In genomic region chr16:66948034-66948821, GRCh38 we compare ENCODE assay signal across 8 cellular contexts. TPM values are rescaled to one million over a fixed set of nuclear protein-coding genes. Genes with fewer than 3 reads are reported as not detected.
DNase-seq lines count a peak whose midpoint lies in the region; ATAC-seq, FAIRE-seq and TF ChIP-seq lines count a peak whose summit lies in the region.

No MANE protein-coding gene starts in this region.

- H3K27ac ChIP-seq in IMR-90 (ENCODE audit: insufficient read depth, low read length) = no peak overlapping the region

- dilution Hi-C loops in IMR-90 (cut with HindIII; ENCODE audit: low sequenced_read_pairs, unreplicated experiment) = no loop called here

- intact Hi-C loops in IMR-90 (cut with micrococcal nuclease) = no loop called here

- no TSS peak for BruUV-seq in IMR-90 (replicated peaks; lab: Mats Ljungman, UMichigan)

- no peak overlapping the region for H2AK9ac ChIP-seq in IMR-90 (replicated peaks; ENCODE audit: low read depth, low read length, poor library complexity)

- H3K36me3 ChIP-seq in IMR-90 (ENCODE audit: control insufficient read depth, insufficient read depth, low read length) = peaks cover 8% of the 10 kb centered on the region; the same call in 1 of the 2 replicates

- peaks cover 16% of the 10 kb centered on the region; the same call in 1 of the 2 replicates for H3K27me3 ChIP-seq in IMR-90 (ENCODE audit: control insufficient read depth, insufficient read depth, low read length)

- TF ChIP-seq RAD21 in IMR-90 (IDR thresholded peaks at IDR 0.05; ENCODE audit: low read length) = no peak

- H4K5ac ChIP-seq in IMR-90 (ENCODE audit: low read depth, low read length) = peak overlapping the region; percentile 3; the same call in 1 of the 2 replicates

- no peaks in the 10 kb centered on the region for H3K9me1 ChIP-seq in IMR-90 (ENCODE audit: insufficient read depth, low read length)

- H2BK5ac ChIP-seq in IMR-90 (ENCODE audit: low read depth, low read length, poor library complexity, severe bottlenecking) = no peak overlapping the region

- H3K4me3 ChIP-seq in AG04449 (ENCODE audit: low read depth, low read length) (peak overlapping the region; percentile 58), IMR-90 (ENCODE audit: insufficient read depth, low read depth, low read length) (peak overlapping the region; percentile 56), cardiac fibroblast (replicated peaks in 1 of 2; ENCODE audit: low read depth in 2 of 2, low read length in 2 of 2) (peak overlapping the region; percentile 51 to 57)

- 0% methylated on average over 3 of the region's 47 CpGs; no CpG with 5 or more reads in 1 of the 2 experiments for WGBS in IMR-90 (ENCODE audit: extremely low coverage in 2 of 2, insufficient read length in 1 of 2), 2 experiments

- H3K9ac ChIP-seq in IMR-90 (ENCODE audit: low read depth, low read length) = 0 out of 2 replicates have a peak overlapping the region, but pooled peaks have one; percentile 20

- POLR2A ChIA-PET in AG04449 (lab: Yijun Ruan, JAX) = no interaction called here
- POLR2A ChIA-PET in IMR-90 (lab: Charles Lee; ENCODE audit: unreplicated experiment) = no interaction called here

- H3K9me3 ChIP-seq in IMR-90 (ENCODE audit: control insufficient read depth, insufficient read depth, low read length) = peaks cover 2% of the 10 kb centered on the region; the same call in 1 of the 2 replicates

- H3K4me1 ChIP-seq in IMR-90 (ENCODE audit: control insufficient read depth, insufficient read depth, low read length) = peaks cover 6% of the 10 kb centered on the region

- H2BK15ac ChIP-seq in IMR-90 (ENCODE audit: low read depth, low read length) = no peak overlapping the region; the same call in 2 of the 3 replicates

- no peak overlapping the region for H3K56ac ChIP-seq in IMR-90 (ENCODE audit: extremely low read depth, insufficient read depth, low read length)

- CTCF ChIA-PET in AG04449 (lab: Yijun Ruan, JAX) = interaction anchor here (0.7 to 9.1 kb wide), 10 partner anchors 10 to 285 kb away, joined by 3 to 100 read pairs (median 6); partner anchors contain the start of genes B3GNT9 and EXOC3L1
- CTCF ChIA-PET in IMR-90 (lab: Yijun Ruan, JAX) = interaction anchor here (0.9 to 1.5 kb wide), 4 partner anchors 13 to 153 kb away, joined by 3 to 4 read pairs (median 3); partner anchors contain the start of gene CES3

- 0 out of 2 replicates have a peak overlapping the region, but pooled peaks have one; percentile 18 for H3K18ac ChIP-seq in IMR-90 (ENCODE audit: low read depth, low read length)

- DNase-seq in AG04449 (ENCODE audit: low read depth, low spot score) = no peak
- DNase-seq in IMR-90 = no peak
- DNase-seq in cardiac fibroblast (ENCODE audit: low read depth in 2 of 2) = no peak
- DNase-seq in midbrain (lab: John Stamatoyannopoulos, UW) = peak; percentile 16
- no peak for DNase-seq in urothelium cell line (ENCODE audit: low spot score)

- no peak for TF ChIP-seq CTCF in AG04449 (IDR thresholded peaks at IDR 0.05; ENCODE audit: insufficient read depth, low read length, missing control alignments)
- TF ChIP-seq CTCF in IMR-90 (conservative IDR thresholded peaks at IDR 0.05; ENCODE audit: low read depth, low read length) = no peak
- TF ChIP-seq CTCF in cardiac fibroblast (IDR thresholded peaks at IDR 0.05; ENCODE audit: low read depth, low read length) = no peak

- H3K23ac ChIP-seq in IMR-90 (ENCODE audit: low read depth, low read length) = no peak overlapping the region; the same call in 1 of the 2 replicates

- no peak for FAIRE-seq in urothelium cell line (lab: Jason Lieb, UNC)

- no peak overlapping the region for H4K91ac ChIP-seq in IMR-90 (ENCODE audit: insufficient read depth, low read depth, low read length)

- no peak overlapping the region for H2BK20ac ChIP-seq in IMR-90 (ENCODE audit: low read depth, low read length)

- H4K20me1 ChIP-seq in IMR-90 (ENCODE audit: insufficient read depth, low read length) = no peaks in the 10 kb centered on the region

- peak overlapping the region; percentile 90 for H2AFZ ChIP-seq in IMR-90 (replicated peaks; ENCODE audit: low read length, poor library complexity)

- H3K14ac ChIP-seq in IMR-90 (replicated peaks; ENCODE audit: low read depth, low read length) = peak overlapping the region; percentile 75; the same call in 1 of the 2 replicates

- H2BK120ac ChIP-seq in IMR-90 (ENCODE audit: low read depth, low read length) = no peak overlapping the region

- no peak overlapping the region for H2AK5ac ChIP-seq in IMR-90 (ENCODE audit: low read depth, low read length)

- H3K4ac ChIP-seq in IMR-90 (ENCODE audit: low read depth, low read length) = no peak overlapping the region

- in situ Hi-C loops in IMR-90 (cut with MboI; ENCODE audit: low sequenced_read_pairs) = no loop called here

- H4K8ac ChIP-seq in IMR-90 (ENCODE audit: low read depth in 2 of 2, low read length in 2 of 2) = no peak overlapping the region

- no peaks in the 10 kb centered on the region for H3K79me1 ChIP-seq in IMR-90 (ENCODE audit: low read depth in 1 of 2, low read length in 2 of 2)

- H3K4me2 ChIP-seq in IMR-90 (ENCODE audit: low read depth, low read length) = peak overlapping the region; percentile 98

- TF ChIP-seq POLR2A in IMR-90 (IDR thresholded peaks at IDR 0.05; ENCODE audit: low read depth, low read length) = no peak

- ATAC-seq in IMR-90 (ENCODE audit: low read depth) (peak; percentile 40), GM21723 (IDR thresholded peaks at IDR 0.05; ENCODE audit: unreplicated experiment) (no peak), HG03139 (IDR thresholded peaks at IDR 0.05; ENCODE audit: unreplicated experiment) (no peak), HG03565 (IDR thresholded peaks at IDR 0.05; ENCODE audit: unreplicated experiment) (no peak)

TF ChIP-seq in IMR-90, 13 proteins besides CTCF, POLR2A, EP300 and RAD21:
- no peak for TF ChIP-seq MAFK (IDR thresholded peaks at IDR 0.05; ENCODE audit: low read depth, low read length)
- TF ChIP-seq CHD1 (IDR thresholded peaks at IDR 0.05; ENCODE audit: low read depth, low read length) = no peak
- TF ChIP-seq USF2 (IDR thresholded peaks at IDR 0.05; ENCODE audit: low read depth, low read length) = no peak
- TF ChIP-seq BHLHE40 (IDR thresholded peaks at IDR 0.05; ENCODE audit: low read depth, low read length) = no peak
- TF ChIP-seq, protein P1, sequence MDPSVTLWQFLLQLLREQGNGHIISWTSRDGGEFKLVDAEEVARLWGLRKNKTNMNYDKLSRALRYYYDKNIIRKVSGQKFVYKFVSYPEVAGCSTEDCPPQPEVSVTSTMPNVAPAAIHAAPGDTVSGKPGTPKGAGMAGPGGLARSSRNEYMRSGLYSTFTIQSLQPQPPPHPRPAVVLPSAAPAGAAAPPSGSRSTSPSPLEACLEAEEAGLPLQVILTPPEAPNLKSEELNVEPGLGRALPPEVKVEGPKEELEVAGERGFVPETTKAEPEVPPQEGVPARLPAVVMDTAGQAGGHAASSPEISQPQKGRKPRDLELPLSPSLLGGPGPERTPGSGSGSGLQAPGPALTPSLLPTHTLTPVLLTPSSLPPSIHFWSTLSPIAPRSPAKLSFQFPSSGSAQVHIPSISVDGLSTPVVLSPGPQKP (IDR thresholded peaks at IDR 0.05; ENCODE audit: borderline replicate concordance, low read depth, low read length) = no peak
- no peak for TF ChIP-seq RCOR1 (IDR thresholded peaks at IDR 0.05; ENCODE audit: insufficient replicate concordance, low read length)
- TF ChIP-seq CEBPB (IDR thresholded peaks at IDR 0.05; ENCODE audit: low read depth, low read length) = no peak
- no peak for TF ChIP-seq SMC3 (IDR thresholded peaks at IDR 0.05; ENCODE audit: low read depth, low read length)
- no peak for TF ChIP-seq RFX5 (IDR thresholded peaks at IDR 0.05; ENCODE audit: low read depth, low read length)
- no peak for TF ChIP-seq NFE2L2 (IDR thresholded peaks at IDR 0.05; ENCODE audit: low read depth, low read length)
- no peak for TF ChIP-seq MAZ (IDR thresholded peaks at IDR 0.05; ENCODE audit: borderline replicate concordance, low read depth, low read length)
- no peak for TF ChIP-seq FOS (IDR thresholded peaks at IDR 0.05; ENCODE audit: low read depth, low read length)
- TF ChIP-seq MXI1 (IDR thresholded peaks at IDR 0.05; ENCODE audit: borderline replicate concordance, low read depth, low read length) = no peak

RNA-seq across cellular contexts. Expression of gene CES3, which starts 12.8 kb away (rescaled TPM):
- total RNA-seq in IMR-90 (2012; rRNA removed) = under 0.01 TPM in 1 of 2 replicates, not detected in the other
- polyA plus RNA-seq in IMR-90 (2012; rRNA removed) = 0.03 and 0.06 TPM in 2 replicates
- polyA plus RNA-seq in IMR-90 (2012; cell fraction: cytosol; rRNA removed) = 0.03 TPM in 1 of 2 replicates, not detected in the other
- polyA plus RNA-seq in IMR-90 (2012; cell fraction: nucleus; rRNA removed; ENCODE audit: low replicate concordance) = 1.8 and 1.9 TPM in 2 replicates

RNA-seq across cellular contexts. Expression of gene CES2, which starts 12.9 kb away (rescaled TPM):
- total RNA-seq in IMR-90 (2012; rRNA removed) = 11.9 and 15.1 TPM in 2 replicates
- 23.2 and 24.2 TPM in 2 replicates for polyA plus RNA-seq in IMR-90 (2012; rRNA removed)
- polyA plus RNA-seq in IMR-90 (2012; cell fraction: cytosol; rRNA removed) = 15.5 and 21.1 TPM in 2 replicates
- polyA plus RNA-seq in IMR-90 (2012; cell fraction: nucleus; rRNA removed; ENCODE audit: low replicate concordance) = 45.3 and 69.6 TPM in 2 replicates

RNA-seq across cellular contexts. Expression of gene CIAO2B, which starts 14.0 kb away (rescaled TPM):
- 148 and 168 TPM in 2 replicates for total RNA-seq in IMR-90 (2012; rRNA removed)
- polyA plus RNA-seq in IMR-90 (2012; rRNA removed) = 234 and 283 TPM in 2 replicates
- 232 and 454 TPM in 2 replicates for polyA plus RNA-seq in IMR-90 (2012; cell fraction: cytosol; rRNA removed)
- polyA plus RNA-seq in IMR-90 (2012; cell fraction: nucleus; rRNA removed; ENCODE audit: low replicate concordance) = 113 and 168 TPM in 2 replicates

RNA-seq across cellular contexts. Expression of gene RRAD, which starts 22.9 kb away (rescaled TPM):
- 1.3 and 1.4 TPM in 2 replicates for total RNA-seq in IMR-90 (2012; rRNA removed)
- 2.1 and 2.9 TPM in 2 replicates for polyA plus RNA-seq in IMR-90 (2012; rRNA removed)
- polyA plus RNA-seq in IMR-90 (2012; cell fraction: cytosol; rRNA removed) = 1.3 and 11.2 TPM in 2 replicates
- polyA plus RNA-seq in IMR-90 (2012; cell fraction: nucleus; rRNA removed; ENCODE audit: low replicate concordance) = 25.0 and 37.4 TPM in 2 replicates

RNA-seq across cellular contexts. Expression of gene CDH16, which starts 29.5 kb away (rescaled TPM):
- total RNA-seq in IMR-90 (2012; rRNA removed) = not detected in 2 replicates
- polyA plus RNA-seq in IMR-90 (2012; rRNA removed) = not detected in 2 replicates
- not detected in 2 replicates for polyA plus RNA-seq in IMR-90 (2012; cell fraction: cytosol; rRNA removed)
- not detected in 2 replicates for polyA plus RNA-seq in IMR-90 (2012; cell fraction: nucleus; rRNA removed; ENCODE audit: low replicate concordance)
